1 cellular context compared by ENCODE assay signal in genomic region chr19:39792999-39793546, GRCh38.
TF ChIP-seq lines count a peak whose summit lies in the region.

No MANE protein-coding gene starts in this region.

TF ChIP-seq in A549, 52 proteins besides CTCF, POLR2A, EP300 and RAD21 (continued from another document):
- TF ChIP-seq HES2 (IDR thresholded peaks at IDR 0.05), result no peak
